In the genomic region with DNA sequence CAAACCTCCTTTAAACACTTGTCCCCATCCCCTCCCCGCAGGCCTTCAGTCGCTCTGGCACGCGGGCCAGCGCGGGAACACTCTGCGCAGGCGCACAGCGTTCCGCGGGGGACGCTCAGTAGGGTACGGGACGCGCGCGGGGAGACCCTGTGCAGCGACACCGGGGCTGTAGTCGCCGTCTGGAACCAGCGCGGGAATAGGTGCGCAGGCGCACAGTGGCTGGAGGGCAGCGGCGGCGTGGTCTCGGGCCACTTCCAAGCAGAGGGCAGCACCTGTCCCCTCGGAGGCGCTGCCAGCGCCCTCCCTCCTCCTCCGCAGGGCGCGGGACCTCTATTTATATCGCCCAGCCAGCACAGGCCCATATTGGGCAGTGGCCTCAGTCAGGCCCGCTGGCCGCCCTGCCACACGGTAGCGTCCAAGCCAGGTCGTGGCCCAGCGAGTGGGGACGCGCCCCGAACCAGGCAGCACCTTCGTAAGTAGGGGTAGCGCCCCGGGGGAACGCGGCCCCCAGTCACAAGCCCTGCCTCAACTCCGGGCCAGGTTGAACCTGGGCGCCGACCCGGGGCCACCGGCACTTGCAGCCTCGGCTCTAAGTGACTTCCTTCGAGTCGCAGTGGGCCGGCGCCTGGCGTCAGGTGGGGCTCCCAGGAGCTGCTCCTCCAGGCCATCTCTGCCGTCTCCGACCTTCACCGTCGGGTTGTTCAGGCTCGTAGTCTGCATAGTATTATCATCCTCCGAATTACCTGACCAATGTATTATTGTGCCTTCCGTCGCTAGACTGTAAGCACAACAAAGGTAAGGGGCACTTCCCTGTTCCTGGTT, we compare ENCODE assay signal across 9 cellular contexts. TPM values are rescaled to one million over a fixed set of nuclear protein-coding genes. Genes with fewer than 3 reads are reported as not detected.
DNase-seq lines count a peak whose midpoint lies in the region; ATAC-seq and TF ChIP-seq lines count a peak whose summit lies in the region.
"Had no signal": no experiment of that assay in that cellular context is flagged by ENCODE, and none has a peak within 500 bp of the region (broad histone marks: within the 10 kb centered on the region; RNA-seq: fewer than 3 reads in every experiment).

A gene with protein sequence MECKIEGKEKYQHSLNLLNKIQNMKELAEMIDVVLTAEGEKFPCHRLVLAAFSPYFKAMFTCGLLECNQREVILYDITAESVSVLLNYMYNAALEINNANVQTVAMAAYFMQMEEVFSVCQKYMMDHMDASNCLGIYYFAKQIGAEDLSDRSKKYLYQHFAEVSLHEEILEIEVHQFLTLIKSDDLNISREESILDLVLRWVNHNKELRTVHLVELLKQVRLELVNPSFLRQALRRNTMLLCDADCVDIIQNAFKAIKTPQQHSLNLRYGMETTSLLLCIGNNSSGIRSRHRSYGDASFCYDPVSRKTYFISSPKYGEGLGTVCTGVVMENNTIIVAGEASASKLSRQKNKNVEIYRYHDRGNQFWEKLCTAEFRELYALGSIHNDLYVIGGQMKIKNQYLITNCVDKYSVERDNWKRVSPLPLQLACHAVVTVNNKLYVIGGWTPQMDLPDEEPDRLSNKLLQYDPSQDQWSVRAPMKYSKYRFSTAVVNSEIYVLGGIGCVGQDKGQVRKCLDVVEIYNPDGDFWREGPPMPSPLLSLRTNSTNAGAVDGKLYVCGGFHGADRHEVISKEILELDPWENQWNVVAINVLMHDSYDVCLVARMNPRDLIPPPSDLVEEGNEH (plus strand): TSS at position 118 of the 822 bp plus-strand sequence. CDS start 7,830 bp downstream, outside the sequence.

- H3K27ac ChIP-seq in neuronal stem cell (replicated peaks; ENCODE audit: low read length) = no peak within 1 kb of the TSS
- H3K27ac ChIP-seq: KMS-11 had no signal

- TF ChIP-seq CTCF in fibroblast of villous mesenchyme (IDR thresholded peaks at IDR 0.05; ENCODE audit: insufficient read depth, low read depth, low read length) = no peak

- peak; percentile 40 for DNase-seq in AG20443 (ENCODE audit: low spot score)
- peak; percentile 28 for DNase-seq in NCI-H774 (lab: John Stamatoyannopoulos, UW)
- DNase-seq in fibroblast of villous mesenchyme (ENCODE audit: low read depth) = no peak
- DNase-seq in neuronal stem cell (ENCODE audit: low spot score) = peak; percentile 9
- DNase-seq in epidermal melanocyte (ENCODE audit: insufficient read length, low spot score) = no peak
- no peak for DNase-seq in NCI-H82 treated with DMSO at 0.1 percent for 48 hours (lab: John Stamatoyannopoulos, UW; ENCODE audit: unreplicated experiment)
- DNase-seq in stimulated activated CD8-positive, alpha-beta memory T cell treated with anti-CD3 and anti-CD28 coated beads, Interleukin-4, amount 100 ng/mL, for 48 hours = no peak

- H4K91ac ChIP-seq in neuronal stem cell (ENCODE audit: low read depth, low read length, poor library complexity) = no peak within 1 kb of the TSS

- H2BK120ac ChIP-seq in neuronal stem cell (ENCODE audit: low read depth, low read length) = no peak within 1 kb of the TSS

- H3K9ac ChIP-seq in neuronal stem cell (ENCODE audit: low read depth, low read length, poor library complexity) = peak within 1 kb of the TSS; percentile 54
- H3K9ac ChIP-seq: KMS-11 had no signal

- ATAC-seq in HG03039 (IDR thresholded peaks at IDR 0.05; ENCODE audit: unreplicated experiment) = no peak

- peaks cover 0 to 12% (median 4%) of the 10 kb centered on the region in 3 experiments for H3K27me3 ChIP-seq in neuronal stem cell (ENCODE audit: control insufficient read depth in 3 of 3, insufficient read depth in 3 of 3, low read depth in 1 of 3, low read length in 3 of 3)

- no peak within 1 kb of the TSS for H2BK15ac ChIP-seq in neuronal stem cell (ENCODE audit: low read length)

- peaks cover 0 to 2% of the 10 kb centered on the region in 2 donors for H3K9me3 ChIP-seq in neuronal stem cell (replicated peaks in 1 of 2; ENCODE audit: control insufficient read depth in 2 of 2, insufficient read depth in 1 of 2, low read depth in 1 of 2, low read length in 2 of 2)

- H2BK12ac ChIP-seq in neuronal stem cell (ENCODE audit: low read length) = no peak within 1 kb of the TSS

- peak within 1 kb of the TSS; percentile 94 for H3K18ac ChIP-seq in neuronal stem cell (ENCODE audit: low read length)

- H3K4me3 ChIP-seq in fibroblast of villous mesenchyme (ENCODE audit: low read depth, low read length) (peak within 1 kb of the TSS; percentile 43), neuronal stem cell (ENCODE audit: low read length in 2 of 2) (peak within 1 kb of the TSS in 1 of 2 donors; percentile 30)

- no peak within 1 kb of the TSS for H2BK5ac ChIP-seq in neuronal stem cell (ENCODE audit: low read length)

- peak within 1 kb of the TSS; percentile 40 for H3K14ac ChIP-seq in neuronal stem cell (ENCODE audit: low read length)

- peak within 1 kb of the TSS; percentile 87 for H4K8ac ChIP-seq in neuronal stem cell (ENCODE audit: low read depth, low read length)

- H2AFZ ChIP-seq in neuronal stem cell (ENCODE audit: low read length) = no peak within 1 kb of the TSS

- WGBS in neuronal stem cell (ENCODE audit: extremely low coverage in 2 of 2, insufficient read length in 2 of 2, insufficient replicate concordance in 1 of 2), 2 donors = no CpG with 5 or more reads among the region's 69 CpGs

- peak within 1 kb of the TSS; percentile 23 for H3K4me2 ChIP-seq in neuronal stem cell (ENCODE audit: insufficient read depth, low read length, poor library complexity, severe bottlenecking)
- H3K4me2 ChIP-seq: KMS-11 had no signal

- no peak within 1 kb of the TSS for H3K4ac ChIP-seq in neuronal stem cell (ENCODE audit: low read length)

- no peaks in the 10 kb centered on the region for H3K4me1 ChIP-seq in neuronal stem cell (ENCODE audit: control insufficient read depth in 2 of 2, insufficient read depth in 1 of 2, low read depth in 1 of 2, low read length in 2 of 2)

- peak within 1 kb of the TSS; percentile 48 for H2AK5ac ChIP-seq in neuronal stem cell (ENCODE audit: low read depth, low read length)

- H3K79me1 ChIP-seq in neuronal stem cell (ENCODE audit: low read depth, low read length) = no peaks in the 10 kb centered on the region

- H3K36me3 ChIP-seq in neuronal stem cell (replicated peaks in 1 of 2; ENCODE audit: control insufficient read depth in 2 of 2, insufficient read depth in 2 of 2, low read length in 2 of 2) = no peaks in the 10 kb centered on the region

- H3K23ac ChIP-seq in neuronal stem cell (ENCODE audit: low read depth, low read length, poor library complexity) = peak within 1 kb of the TSS; percentile 18

RNA-seq across cellular contexts. Expression of the gene that starts here (rescaled TPM):
- total RNA-seq in fibroblast of villous mesenchyme = not detected in 2 replicates
- polyA plus RNA-seq in neuronal stem cell (2013, experiment 1 of 2) = 0.06 TPM
- 0.10 TPM for polyA plus RNA-seq in neuronal stem cell (2013, experiment 2 of 2)

Comparison
In these comparisons a context has a peak if more than half of its experiments do, and no peak if none do; other contexts are left out.
1. DNase-seq: peak in AG20443 (single experiment), NCI-H774 (single experiment) and neuronal stem cell (single experiment); none in fibroblast of villous mesenchyme (single experiment), epidermal melanocyte (single experiment), NCI-H82 treated with DMSO at 0.1 percent for 48 hours (single experiment) and stimulated activated CD8-positive, alpha-beta memory T cell treated with anti-CD3 and anti-CD28 coated beads, Interleukin-4, amount 100 ng/mL, for 48 hours (single experiment).